ENCODE assay signal across 8 cellular contexts in genomic region chr12:124545508-124546418, GRCh38. TPM values are rescaled to one million over a fixed set of nuclear protein-coding genes. Genes with fewer than 3 reads are reported as not detected.
DNase-seq lines count a peak whose midpoint lies in the region; ATAC-seq and TF ChIP-seq lines count a peak whose summit lies in the region.

No MANE protein-coding gene starts in this region.

- peak; percentile 51 to 53 for ATAC-seq in CD4-positive, CD25-positive, alpha-beta regulatory T cell (ENCODE audit: low read depth in 2 of 2)
- ATAC-seq in GM19468 (IDR thresholded peaks at IDR 0.05; ENCODE audit: extremely low read depth, unreplicated experiment) (peak; percentile 69), HG03460 (IDR thresholded peaks at IDR 0.05; ENCODE audit: unreplicated experiment) (peak; percentile 77), mucosa of descending colon (peak; percentile 52)

- no peaks in the 10 kb centered on the region for H3K9me3 ChIP-seq in CD4-positive, CD25-positive, alpha-beta regulatory T cell (ENCODE audit: control insufficient read depth in 2 of 2, low read length in 2 of 2)
- no peaks in the 10 kb centered on the region for H3K9me3 ChIP-seq in mucosa of descending colon

- no peak for TF ChIP-seq CTCF in mucosa of descending colon (IDR thresholded peaks at IDR 0.05)

- H3K4me1 Mint-ChIP-seq in CD4-positive, CD25-positive, alpha-beta regulatory T cell, result peaks cover 7 to 70% (median 35%) of the 10 kb centered on the region in 4 donors

- peak overlapping the region; percentile 70 for H3K4me3 ChIP-seq in CD4-positive, CD25-positive, alpha-beta regulatory T cell (ENCODE audit: low read depth, low read length)
- H3K4me3 ChIP-seq in mucosa of descending colon, result no peak overlapping the region

- no peaks in the 10 kb centered on the region for H3K9me3 Mint-ChIP-seq in CD4-positive, CD25-positive, alpha-beta regulatory T cell

- H3K27me3 ChIP-seq in CD4-positive, CD25-positive, alpha-beta regulatory T cell (ENCODE audit: control insufficient read depth, insufficient read depth, low read length), result no peaks in the 10 kb centered on the region

- peak in 1 of 3 donors; percentile 67 for DNase-seq in CD4-positive, CD25-positive, alpha-beta regulatory T cell
- DNase-seq in activated T-cell treated with anti-CD3 and anti-CD28 coated beads for 48 hours (ENCODE audit: low read depth), result peak; percentile 68
- DNase-seq in mucosa of descending colon, result peak; percentile 52 to 79 (median 62)
- no peak for DNase-seq in RKO (ENCODE audit: low spot score)
- DNase-seq in NCI-H524 treated with DMSO at 0.1 percent for 48 hours (lab: John Stamatoyannopoulos, UW), result no peak
- DNase-seq in retina, result no peak

- no peaks in the 10 kb centered on the region for H3K27me3 Mint-ChIP-seq in CD4-positive, CD25-positive, alpha-beta regulatory T cell

- H3K27ac ChIP-seq in CD4-positive, CD25-positive, alpha-beta regulatory T cell (ENCODE audit: insufficient read depth, low read length, poor library complexity, severe bottlenecking), result no peak overlapping the region

- peak overlapping the region; percentile 26 to 88 (median 47) for H3K27ac Mint-ChIP-seq in CD4-positive, CD25-positive, alpha-beta regulatory T cell

- peak overlapping the region; percentile 37 to 64 (median 55) for H3K4me3 Mint-ChIP-seq in CD4-positive, CD25-positive, alpha-beta regulatory T cell

- H3K36me3 Mint-ChIP-seq in CD4-positive, CD25-positive, alpha-beta regulatory T cell, result no peaks in the 10 kb centered on the region

- peaks cover 65% of the 10 kb centered on the region for H3K4me1 ChIP-seq in CD4-positive, CD25-positive, alpha-beta regulatory T cell (ENCODE audit: control insufficient read depth, insufficient read depth, low read length, poor library complexity, severe bottlenecking)
- H3K4me1 ChIP-seq in mucosa of descending colon (ENCODE audit: low read depth), result peaks cover 53% of the 10 kb centered on the region

- no peaks in the 10 kb centered on the region for H3K36me3 ChIP-seq in CD4-positive, CD25-positive, alpha-beta regulatory T cell (ENCODE audit: control insufficient read depth, insufficient read depth, low read length)
- no peaks in the 10 kb centered on the region for H3K36me3 ChIP-seq in mucosa of descending colon (ENCODE audit: low read depth)

- intact Hi-C loops in mucosa of descending colon (cut with DNase I, micrococcal nuclease), result no loop called here

RNA-seq across cellular contexts. Expression of gene NCOR2, which starts 21.6 kb away (rescaled TPM):
- total RNA-seq in CD4-positive, CD25-positive, alpha-beta regulatory T cell, result 134 TPM
- polyA plus RNA-seq in CD4-positive, CD25-positive, alpha-beta regulatory T cell, result 1 to 10 TPM; 2.0 to 4.1 (median 2.4) TPM
- 100 to 1,000 TPM; 159 to 269 (median 161) TPM for total RNA-seq in mucosa of descending colon

Comparison
In these comparisons a context has a peak if more than half of its experiments do, and no peak if none do; other contexts are left out.
1. DNase-seq: peak in activated T-cell treated with anti-CD3 and anti-CD28 coated beads for 48 hours (single experiment) and mucosa of descending colon (3 of 3); none in RKO (single experiment), NCI-H524 treated with DMSO at 0.1 percent for 48 hours (single experiment) and retina (single experiment).
2. Peak in every context shown above with its lines, with median percentiles within 50 percentile points of each other: ATAC-seq.